8 cellular contexts compared by ENCODE assay signal in genomic region chr22:50327711-50328019, GRCh38. TPM values are rescaled to one million over a fixed set of nuclear protein-coding genes. Genes with fewer than 3 reads are reported as not detected.
DNase-seq lines count a peak whose midpoint lies in the region; ATAC-seq and TF ChIP-seq lines count a peak whose summit lies in the region.

No MANE protein-coding gene starts in this region.

- H3F3A ChIP-seq in PC-9 (ENCODE audit: insufficient read depth, low read depth) = peaks cover 34% of the 10 kb centered on the region; the same call in 1 of the 2 replicates

- H3K27ac ChIP-seq in CD4-positive, alpha-beta memory T cell (ENCODE audit: low read depth, low read length) = peak overlapping the region; percentile 51
- H3K27ac ChIP-seq in PC-9 (peak overlapping the region; percentile 46; the same call in 1 of the 2 replicates), epithelial cell of prostate (peak overlapping the region; percentile 51), ovary (peak overlapping the region; percentile 87 to 89)

- peaks cover 11% of the 10 kb centered on the region for H3K79me2 ChIP-seq in PC-9 (ENCODE audit: low read depth)

- H3K4me3 ChIP-seq in CD4-positive, alpha-beta memory T cell (ENCODE audit: low read length in 2 of 2) = peak overlapping the region; percentile 2 to 55
- H3K4me3 ChIP-seq in PC-9 = peak overlapping the region; percentile 92
- H3K4me3 ChIP-seq in ovary = peak overlapping the region; percentile 44

- CTCF ChIA-PET in CD4-positive, alpha-beta memory T cell (lab: Charles Lee; ENCODE audit: partially characterized antibody) = interaction anchor here (2.0 to 4.1 kb wide), 6 partner anchors 12 to 86 kb away, joined by 7 to 22 read pairs (median 16); partner anchors contain the start of gene HDAC10
- CTCF ChIA-PET in PC-9 (lab: Charles Lee) = interaction anchor here (0.7 kb wide), 1 partner anchor 55 kb away, joined by 3 read pairs; no protein-coding TSS in a partner anchor

- no peak for TF ChIP-seq CTCF in PC-9 (conservative IDR thresholded peaks at IDR 0.05)
- TF ChIP-seq CTCF in ovary (IDR thresholded peaks at IDR 0.05) = no peak

- no peaks in the 10 kb centered on the region for H4K20me1 ChIP-seq in PC-9 (ENCODE audit: insufficient read depth)

- no peak for TF ChIP-seq POLR2A in ovary (IDR thresholded peaks at IDR 0.05)

- H2AFZ ChIP-seq in PC-9 = peak overlapping the region; percentile 94

- 43 to 73% (median 47%) methylated on average over 22 of the region's 22 CpGs for WGBS in ovary, 3 donors

- H3K4me1 Mint-ChIP-seq in CD4-positive, alpha-beta memory T cell = peaks cover 5 to 14% (median 9%) of the 10 kb centered on the region in 4 donors

- TF ChIP-seq EP300 in ovary (IDR thresholded peaks at IDR 0.05) = no peak

- no peaks in the 10 kb centered on the region for H3K9me2 ChIP-seq in PC-9 (ENCODE audit: insufficient read depth)

- no peaks in the 10 kb centered on the region for H3K36me3 Mint-ChIP-seq in CD4-positive, alpha-beta memory T cell

- H3K27ac Mint-ChIP-seq in CD4-positive, alpha-beta memory T cell = peak overlapping the region; percentile 29 to 82 (median 59)

- intact Hi-C loops in CD4-positive, alpha-beta memory T cell (cut with micrococcal nuclease) = loop anchor here (1.0 to 2.0 kb wide), 7 partner anchors 15 to 178 kb away; partner anchors contain the start of genes MAPK11 and PLXNB2
- intact Hi-C loops in PC-9 (cut with micrococcal nuclease; ENCODE audit: unreplicated experiment) (loop anchor here (2.0 kb wide), 2 partner anchors 75 to 83 kb away; partner anchors contain the start of gene TUBGCP6), ovary (cut with DNase I) (loop anchor here (2.0 to 5.0 kb wide), 3 partner anchors 35 to 53 kb away; no protein-coding TSS in a partner anchor)

- H3K4me3 Mint-ChIP-seq in CD4-positive, alpha-beta memory T cell = peak overlapping the region; percentile 72 to 87 (median 84)

- ATAC-seq in HG03520 (IDR thresholded peaks at IDR 0.05; ENCODE audit: unreplicated experiment) (no peak), HG02884 (IDR thresholded peaks at IDR 0.05; ENCODE audit: unreplicated experiment) (no peak)

- H3K4me2 ChIP-seq in PC-9 = peak overlapping the region; percentile 92

- H3K9me3 Mint-ChIP-seq in CD4-positive, alpha-beta memory T cell = no peaks in the 10 kb centered on the region

- H3K27me3 Mint-ChIP-seq in CD4-positive, alpha-beta memory T cell = peaks cover 0 to 4% of the 10 kb centered on the region in 2 donors

- DNase-seq in CD4-positive, alpha-beta memory T cell = no peak
- DNase-seq in PC-9 = no peak
- DNase-seq in epithelial cell of prostate (ENCODE audit: low read depth, low spot score) = no peak
- DNase-seq in ovary = no peak
- no peak for DNase-seq in HK-2 (ENCODE audit: unreplicated experiment)
- no peak for DNase-seq in stimulated activated CD4-positive, alpha-beta T cell treated with anti-CD3 and anti-CD28 coated beads, Interleukin-1b, Interleukin-23, amount 100 ng/mL, for 48 hours

- TSS peak; percentile 71 for BruUV-seq in PC-9 (replicated peaks; lab: Mats Ljungman, UMichigan)

- H3K4me1 ChIP-seq in CD4-positive, alpha-beta memory T cell (ENCODE audit: insufficient read depth, low read length) = peaks cover 9% of the 10 kb centered on the region
- H3K4me1 ChIP-seq in PC-9 (replicated peaks; ENCODE audit: insufficient read depth) (peaks cover 29% of the 10 kb centered on the region), ovary (ENCODE audit: insufficient read depth) (peaks cover 4% of the 10 kb centered on the region)

- no peaks in the 10 kb centered on the region for H3K27me3 ChIP-seq in CD4-positive, alpha-beta memory T cell (ENCODE audit: insufficient read depth, low read length)
- no peaks in the 10 kb centered on the region for H3K27me3 ChIP-seq in PC-9 (ENCODE audit: insufficient read depth, low read depth)
- no peaks in the 10 kb centered on the region for H3K27me3 ChIP-seq in ovary

- no peaks in the 10 kb centered on the region for H3K36me3 ChIP-seq in CD4-positive, alpha-beta memory T cell (ENCODE audit: insufficient read depth, low read length)
- H3K36me3 ChIP-seq in PC-9 (ENCODE audit: low read depth) (no peaks in the 10 kb centered on the region), ovary (no peaks in the 10 kb centered on the region)

- POLR2A ChIA-PET in CD4-positive, alpha-beta memory T cell (lab: Charles Lee; ENCODE audit: partially characterized antibody) = interaction anchor here (1.8 to 2.5 kb wide), 4 partner anchors 12 to 84 kb away, joined by 4 to 12 read pairs (median 8); partner anchors contain the start of genes HDAC10 and TUBGCP6
- POLR2A ChIA-PET in PC-9 (lab: Charles Lee; ENCODE audit: unreplicated experiment) = no interaction called here

- no peaks in the 10 kb centered on the region for H3K9me3 ChIP-seq in CD4-positive, alpha-beta memory T cell (ENCODE audit: control insufficient read depth in 1 of 2, low read length in 2 of 2)
- H3K9me3 ChIP-seq in PC-9 (ENCODE audit: insufficient read depth, low read depth) (no peaks in the 10 kb centered on the region), ovary (no peaks in the 10 kb centered on the region)

RNA-seq across cellular contexts. Expression of gene DENND6B, which starts 0.9 kb away (rescaled TPM):
- 1 to 10 TPM; 1.5 to 2.4 TPM for total RNA-seq in CD4-positive, alpha-beta memory T cell
- polyA plus RNA-seq in CD4-positive, alpha-beta memory T cell = under 1 TPM; 0.22 to 0.36 TPM
- total RNA-seq in PC-9 (2021) = 12.1 and 14.3 TPM in 2 replicates
- total RNA-seq in ovary = 10 to 100 TPM in 2 of 7 donors, 1 to 10 TPM in 5; 2.6 to 17.3 (median 7.4) TPM
- 1 to 10 TPM in 1 of 2 donors, under 1 TPM in 1; 0.38 to 5.6 TPM for polyA plus RNA-seq in ovary

RNA-seq across cellular contexts. Expression of gene PPP6R2, which starts 15.5 kb away (rescaled TPM):
- total RNA-seq in CD4-positive, alpha-beta memory T cell = 10 to 100 TPM; 80.1 to 91.2 TPM
- polyA plus RNA-seq in CD4-positive, alpha-beta memory T cell = 10 to 100 TPM; 13.3 to 27.7 TPM
- 49.2 and 51.2 TPM in 2 replicates for total RNA-seq in PC-9 (2021)
- 10 to 100 TPM; 30.1 to 52.9 (median 37.8) TPM for total RNA-seq in ovary
- 10 to 100 TPM in 1 of 2 donors, 1 to 10 TPM in 1; 8.2 to 33.4 TPM for polyA plus RNA-seq in ovary

RNA-seq across cellular contexts. Expression of gene PLXNB2, which starts 20.2 kb away (rescaled TPM):
- 1 to 10 TPM; 2.8 to 4.6 TPM for total RNA-seq in CD4-positive, alpha-beta memory T cell
- under 1 TPM in 1 of 2 donors, not detected in 1; 0.40 TPM for polyA plus RNA-seq in CD4-positive, alpha-beta memory T cell
- 250 and 260 TPM in 2 replicates for total RNA-seq in PC-9 (2021)
- 100 to 1,000 TPM; 121 to 274 (median 229) TPM for total RNA-seq in ovary
- polyA plus RNA-seq in ovary = 100 to 1,000 TPM in 1 of 2 donors, 10 to 100 TPM in 1; 26.5 to 135 TPM

RNA-seq across cellular contexts. Expression of gene MAPK11, which starts 57.5 kb away (rescaled TPM):
- 1 to 10 TPM; 1.6 to 1.7 TPM for total RNA-seq in CD4-positive, alpha-beta memory T cell
- polyA plus RNA-seq in CD4-positive, alpha-beta memory T cell = under 1 TPM; 0.10 to 0.54 TPM
- 5.5 and 10.0 TPM in 2 replicates for total RNA-seq in PC-9 (2021)
- 10 to 100 TPM in 4 of 7 donors, 1 to 10 TPM in 3; 2.0 to 31.6 (median 12.0) TPM for total RNA-seq in ovary
- polyA plus RNA-seq in ovary = 10 to 100 TPM in 1 of 2 donors, under 1 TPM in 1; 0.92 to 13.0 TPM

Comparison
In these comparisons a context has a peak if more than half of its experiments do, and no peak if none do; other contexts are left out.
1. H3K4me3 ChIP-seq: peak in every context shown above with its lines; median percentile 92 in PC-9; 44 in ovary; 28 in CD4-positive, alpha-beta memory T cell.
2. RNA of gene PLXNB2, which starts 20.2 kb away (total RNA-seq): 250 to 260 TPM in PC-9 and 121 to 274 TPM in ovary; 2.8 to 4.6 TPM in CD4-positive, alpha-beta memory T cell; every median in the first group is over 10 times any median in the second.
3. Peak in every context shown above with its lines, with median percentiles within 50 percentile points of each other: H3K27ac ChIP-seq.